Comparison of ENCODE assay signal across 26 cellular contexts in the genomic region with DNA sequence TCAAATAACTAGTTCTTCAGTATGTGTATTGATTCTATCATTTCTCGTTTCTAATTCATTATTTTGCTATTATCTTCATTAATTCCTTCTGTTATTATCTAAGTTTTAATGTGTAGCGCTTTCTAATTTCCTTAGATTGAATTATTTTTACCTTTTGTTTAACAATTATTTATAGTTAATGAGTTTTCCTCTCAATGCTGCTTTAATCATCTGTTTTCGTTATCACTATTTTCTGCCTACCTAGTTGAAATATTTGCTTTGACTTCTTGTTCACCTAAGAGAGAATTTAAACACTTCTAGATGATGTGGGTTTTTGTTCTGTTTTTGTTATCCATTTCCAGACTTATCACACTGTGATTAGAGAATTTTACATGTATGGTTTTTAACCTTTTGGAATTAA.
"Had no signal": no experiment of that assay in that cellular context is flagged by ENCODE, and none has a peak within 500 bp of the region (broad histone marks: within the 10 kb centered on the region; RNA-seq: fewer than 3 reads in every experiment).

No MANE protein-coding gene starts in this region.

- H3K9me3 Mint-ChIP-seq: dendritic cell treated with granulocyte-macrophage colony-stimulating factor and Interleukin-4, amounts not matched to agents 40 ng/mL and 50 ng/mL, for 4 days; effector memory CD8-positive, alpha-beta T cell; endodermal cell; mesothelial cell of epicardium had no signal

- H3K36me3 ChIP-seq: colonic mucosa, esophagus squamous epithelium, gastroesophageal sphincter, heart left ventricle, left lung, lower lobe of right lung had no signal

- H3K4me3 ChIP-seq: colonic mucosa, esophagus squamous epithelium, gastroesophageal sphincter, heart left ventricle, hepatocyte, left lung, lower lobe of right lung, mucosa of descending colon had no signal

- H3K27me3 Mint-ChIP-seq: effector memory CD8-positive, alpha-beta T cell had no signal

- H3K4me3 Mint-ChIP-seq: dendritic cell treated with granulocyte-macrophage colony-stimulating factor and Interleukin-4, amounts not matched to agents 40 ng/mL and 50 ng/mL, for 4 days; effector memory CD8-positive, alpha-beta T cell; endodermal cell; immature natural killer cell; mesothelial cell of epicardium; naive B cell had no signal

- H3K9me3 ChIP-seq: colonic mucosa, esophagus squamous epithelium, gastroesophageal sphincter, heart left ventricle, left lung, lower lobe of right lung, mucosa of descending colon had no signal

- H3K36me3 Mint-ChIP-seq: mesothelial cell of epicardium, naive B cell had no signal

- H3K27ac ChIP-seq: colonic mucosa, epithelial cell of prostate, esophagus squamous epithelium, foreskin keratinocyte, gastroesophageal sphincter, heart left ventricle, hepatocyte, left lung, lower lobe of right lung had no signal

- H3K4me1 Mint-ChIP-seq: endodermal cell had no signal

- H3K27ac Mint-ChIP-seq: dendritic cell treated with granulocyte-macrophage colony-stimulating factor and Interleukin-4, amounts not matched to agents 40 ng/mL and 50 ng/mL, for 4 days; effector memory CD8-positive, alpha-beta T cell; endodermal cell; immature natural killer cell; mesothelial cell of epicardium; naive B cell had no signal

- ATAC-seq: effector memory CD8-positive, alpha-beta T cell; esophagus mucosa; foreskin keratinocyte; gastroesophageal sphincter; heart left ventricle; left lung; left ventricle myocardium superior; lower lobe of right lung; mucosa of descending colon had no signal

- DNase-seq: colonic mucosa; cortex of kidney; effector CD8-positive, alpha-beta T cell; effector memory CD8-positive, alpha-beta T cell; endodermal cell; erythroblast; esophagus squamous epithelium; foreskin keratinocyte; heart left ventricle; hypothalamus; immature natural killer cell; islet precursor cell; kidney; kidney glomerular epithelial cell; left lung; left ventricle myocardium superior; lower lobe of right lung; mesenchymal stem cell; mucosa of descending colon; naive B cell had no signal
